1 cellular context compared by ENCODE assay signal in genomic region chr9:67858871-67859270, GRCh38. TPM values are rescaled to one million over a fixed set of nuclear protein-coding genes. Genes with fewer than 3 reads are reported as not detected.
"Had no signal": no experiment of that assay in that cellular context is flagged by ENCODE, and none has a peak within 500 bp of the region (broad histone marks: within the 10 kb centered on the region; RNA-seq: fewer than 3 reads in every experiment).

Gene ANKRD20A1 (plus strand): TSS chr9:67858931. CDS start chr9:67859427, 496 bp downstream.

RNA-seq across cellular contexts. Expression of gene ANKRD20A1, which starts in this region (rescaled TPM):
- polyA plus RNA-seq: neural cell had no signal
